8 cellular contexts compared by ENCODE assay signal in genomic region chr17:2511462-2512369, GRCh38. TPM values are rescaled to one million over a fixed set of nuclear protein-coding genes. Genes with fewer than 3 reads are reported as not detected.
DNase-seq lines count a peak whose midpoint lies in the region; ATAC-seq lines count a peak whose summit lies in the region.

METTL16 (minus strand) TSS chr17:2511888; CDS start chr17:2502331, 9,557 bp downstream.

- peaks cover 2% of the 10 kb centered on the region for H3K36me3 Mint-ChIP-seq in IgD-negative memory B cell

- no peaks in the 10 kb centered on the region for H3K27me3 Mint-ChIP-seq in IgD-negative memory B cell

- peak; percentile 89 for DNase-seq in DMS153 (lab: John Stamatoyannopoulos, UW)
- DNase-seq in OCI-M1 (lab: John Stamatoyannopoulos, UW): peak; percentile 98
- peak; percentile 96 for DNase-seq in activated T-cell treated with anti-CD3 and anti-CD28 coated beads for 1 hour (ENCODE audit: low read depth)
- DNase-seq in epithelial cell of prostate (ENCODE audit: low read depth, low spot score): peak; percentile 96
- DNase-seq in stimulated activated CD8-positive, alpha-beta memory T cell treated with anti-CD3 and anti-CD28 coated beads, Interleukin-4, amount 100 ng/mL, for 1 hour (ENCODE audit: low read depth in 2 of 2, low spot score in 1 of 2): peak; percentile 93 to 94

- H3K27me3 ChIP-seq in mononuclear cell (ENCODE audit: insufficient read depth, low read length): no peaks in the 10 kb centered on the region

- peak within 1 kb of the TSS; percentile 90 for H3K27ac ChIP-seq in epithelial cell of prostate

- no peak within 1 kb of the TSS for H3K4me3 Mint-ChIP-seq in IgD-negative memory B cell

- H3K4me1 Mint-ChIP-seq in IgD-negative memory B cell: peaks cover 17 to 19% (median 18%) of the 10 kb centered on the region in 3 donors

- H3K9me3 Mint-ChIP-seq in IgD-negative memory B cell: no peaks in the 10 kb centered on the region

- H3K4me3 ChIP-seq in mononuclear cell (ENCODE audit: low read length): peak within 1 kb of the TSS; percentile 80

- no peaks in the 10 kb centered on the region for H3K9me3 ChIP-seq in mononuclear cell (ENCODE audit: low read depth, low read length)

- peak; percentile 94 for ATAC-seq in GM21576 (IDR thresholded peaks at IDR 0.05; ENCODE audit: unreplicated experiment)

- H3K4me1 ChIP-seq in mononuclear cell (ENCODE audit: insufficient read depth, low read length): peaks cover 29% of the 10 kb centered on the region

- no peak within 1 kb of the TSS for H3K27ac Mint-ChIP-seq in IgD-negative memory B cell

RNA-seq across cellular contexts. Expression of gene METTL16, which starts in this region (rescaled TPM):
- 29.6 TPM for polyA plus RNA-seq in IgD-negative memory B cell
- total RNA-seq in mononuclear cell: 50.3 TPM

Comparison
In these comparisons a context has a peak if more than half of its experiments do, and no peak if none do; other contexts are left out.
1. Peak in every context shown above with its lines: DNase-seq, ATAC-seq, H3K4me3 ChIP-seq and H3K27ac ChIP-seq.